26 cellular contexts compared by ENCODE assay signal in the genomic region with DNA sequence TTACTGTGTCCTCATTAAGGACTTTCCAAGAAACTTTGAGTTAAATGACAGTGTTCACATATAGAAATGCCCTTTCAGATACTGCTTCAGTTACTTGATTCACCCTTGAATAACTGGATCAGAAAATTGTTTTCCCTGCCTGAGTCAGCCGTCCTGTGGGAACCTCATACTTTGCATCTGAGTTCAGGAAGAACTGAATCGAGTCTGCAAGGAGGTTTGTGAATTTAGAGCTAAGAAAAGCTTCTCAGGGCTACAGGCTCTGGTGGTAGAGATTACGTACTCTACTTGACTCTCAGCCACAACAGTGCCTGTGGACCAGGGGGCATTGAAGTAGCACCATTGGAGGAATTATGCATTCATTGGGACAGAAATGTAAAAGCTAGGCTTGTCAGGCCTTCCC. TPM values are rescaled to one million over a fixed set of nuclear protein-coding genes. Genes with fewer than 3 reads are reported as not detected.
A peak's percentile ranks its signal among the peaks of the same experiment; 100 is the strongest.
DNase-seq lines count a peak whose midpoint lies in the region; ATAC-seq and TF ChIP-seq lines count a peak whose summit lies in the region.
"Had no signal": no experiment of that assay in that cellular context is flagged by ENCODE, and none has a peak within 500 bp of the region (broad histone marks: within the 10 kb centered on the region; RNA-seq: fewer than 3 reads in every experiment).

No MANE protein-coding gene starts in this region.

- peaks cover 0 to 12% (median 8%) of the 10 kb centered on the region in 10 experiments; a peak in 12 of 20 replicates for H3K4me1 ChIP-seq in BLaER1 treated with 17β-estradiol and CSF1 and Interleukin-3, amounts not matched to agents 10 nM and 100 nM
- H3K4me1 ChIP-seq in endodermal cell (ENCODE audit: control insufficient read depth, insufficient read depth, low read length) (peaks cover 22% of the 10 kb centered on the region), heart right ventricle (peaks cover 6 to 53% (median 22%) of the 10 kb centered on the region in 9 donors)
- H3K4me1 ChIP-seq: BE2C had no signal

- no peaks in the 10 kb centered on the region for H4K20me1 ChIP-seq in BLaER1 treated with 17β-estradiol and CSF1 and Interleukin-3, amounts not matched to agents 10 nM and 100 nM

- no peak overlapping the region for H3K9ac ChIP-seq in BLaER1 treated with 17β-estradiol and CSF1 and Interleukin-3, amounts not matched to agents 10 nM and 100 nM
- no peak overlapping the region for H3K9ac ChIP-seq in endodermal cell (ENCODE audit: extremely low read depth, low read length, poor library complexity, severe bottlenecking)

- H3K4me3 Mint-ChIP-seq in endodermal cell (no peak overlapping the region), nephron (no peak overlapping the region)
- H3K4me3 Mint-ChIP-seq: activated CD4-positive, alpha-beta memory T cell treated with anti-CD3 and anti-CD28 coated beads, Interleukin-2, amount 10 ng/mL, durations not matched to agents 7 days and 5 days; H9; memory B cell had no signal

- peaks cover 0 to 6% (median 0%) of the 10 kb centered on the region in 11 experiments; a peak in 3 of 22 replicates for H3K9me3 ChIP-seq in BLaER1 treated with 17β-estradiol and CSF1 and Interleukin-3, amounts not matched to agents 10 nM and 100 nM (replicated peaks in 1 of 11)
- H3K9me3 ChIP-seq in endodermal cell (ENCODE audit: control insufficient read depth, low read length), result no peaks in the 10 kb centered on the region
- H3K9me3 ChIP-seq in heart right ventricle, result peaks cover 0 to 5% (median 0%) of the 10 kb centered on the region in 11 donors
- H3K9me3 ChIP-seq: BE2C, gastroesophageal sphincter, stomach, upper lobe of right lung had no signal

- H3K36me3 Mint-ChIP-seq in endodermal cell (ENCODE audit: low read depth), result peaks cover 6% of the 10 kb centered on the region
- H3K36me3 Mint-ChIP-seq in nephron (ENCODE audit: low read depth), result no peaks in the 10 kb centered on the region
- H3K36me3 Mint-ChIP-seq: memory B cell had no signal

- DNase-seq in LHCN-M2 (ENCODE audit: low read depth), result peak; percentile 40
- DNase-seq in endodermal cell, result no peak
- no peak for DNase-seq in heart right ventricle
- no peak for DNase-seq in activated gamma-delta T cell treated with Interleukin-2 at 50 U/mL for 16 hours
- DNase-seq in iPS-NIHi7 (ENCODE audit: extremely low spot score), result no peak
- DNase-seq: activated CD4-positive, alpha-beta memory T cell treated with anti-CD3 and anti-CD28 coated beads, Interleukin-2, amount 10 ng/mL, durations not matched to agents 7 days and 5 days; activated effector memory CD4-positive, alpha-beta T cell treated with Interleukin-2 at 50 U/mL for 16 hours; BE2C; caudate nucleus; COR-L47; DND-41; dorsolateral prefrontal cortex; H9; KG1; left colon; NCI-H1694 treated with DMSO at 0.1 percent for 48 hours; NCI-H748 treated with DMSO at 0.1 percent for 48 hours; stomach; T-helper 9 cell; upper lobe of right lung had no signal

- H3K4me2 ChIP-seq in BLaER1 treated with 17β-estradiol and CSF1 and Interleukin-3, amounts not matched to agents 10 nM and 100 nM, result peak overlapping the region in 6 of 11 experiments; percentile 8 to 26 (median 12); a peak in 6 of 22 replicates

- H3K27me3 ChIP-seq in BLaER1 treated with 17β-estradiol and CSF1 and Interleukin-3, amounts not matched to agents 10 nM and 100 nM, result no peaks in the 10 kb centered on the region
- H3K27me3 ChIP-seq in endodermal cell (ENCODE audit: control insufficient read depth, insufficient read depth, low read length, poor library complexity, severe bottlenecking), result no peaks in the 10 kb centered on the region
- H3K27me3 ChIP-seq in heart right ventricle, result no peaks in the 10 kb centered on the region
- H3K27me3 ChIP-seq: BE2C, dorsolateral prefrontal cortex, gastroesophageal sphincter, stomach, upper lobe of right lung had no signal

- no peaks in the 10 kb centered on the region for H3K36me3 ChIP-seq in BLaER1 treated with 17β-estradiol and CSF1 and Interleukin-3, amounts not matched to agents 10 nM and 100 nM
- H3K36me3 ChIP-seq in endodermal cell (ENCODE audit: control insufficient read depth, insufficient read depth, low read length) (no peaks in the 10 kb centered on the region), heart right ventricle (no peaks in the 10 kb centered on the region)
- H3K36me3 ChIP-seq: BE2C, gastroesophageal sphincter, stomach, upper lobe of right lung had no signal

- H3K27ac Mint-ChIP-seq in endodermal cell (no peak overlapping the region), nephron (peak overlapping the region; percentile 68 to 82 (median 68))
- H3K27ac Mint-ChIP-seq: activated CD4-positive, alpha-beta memory T cell treated with anti-CD3 and anti-CD28 coated beads, Interleukin-2, amount 10 ng/mL, durations not matched to agents 7 days and 5 days; memory B cell had no signal

- WGBS in endodermal cell (ENCODE audit: insufficient coverage in 1 of 2, insufficient read length in 1 of 2), 2 experiments, result 90 to 95% methylated on average over 3 of the region's 3 CpGs
- 51 to 70% methylated on average over 3 of the region's 3 CpGs for WGBS in heart right ventricle, 2 donors

- no peak for ATAC-seq in heart right ventricle
- ATAC-seq in HG03159 (IDR thresholded peaks at IDR 0.05; ENCODE audit: unreplicated experiment), result no peak
- ATAC-seq: gastroesophageal sphincter, left colon, upper lobe of right lung had no signal

- no peaks in the 10 kb centered on the region for H3K27me3 Mint-ChIP-seq in endodermal cell (ENCODE audit: insufficient read depth)
- no peaks in the 10 kb centered on the region for H3K27me3 Mint-ChIP-seq in nephron (ENCODE audit: low read depth)
- H3K27me3 Mint-ChIP-seq: activated CD4-positive, alpha-beta memory T cell treated with anti-CD3 and anti-CD28 coated beads, Interleukin-2, amount 10 ng/mL, durations not matched to agents 7 days and 5 days; memory B cell had no signal

- no peak overlapping the region for H3K4me3 ChIP-seq in BLaER1 treated with 17β-estradiol and CSF1 and Interleukin-3, amounts not matched to agents 10 nM and 100 nM
- H3K4me3 ChIP-seq in endodermal cell (ENCODE audit: low read length) (peak overlapping the region; percentile 26), heart right ventricle (no peak overlapping the region)
- H3K4me3 ChIP-seq: dorsolateral prefrontal cortex, gastroesophageal sphincter, stomach, upper lobe of right lung had no signal

- H3K27ac ChIP-seq in BLaER1 treated with 17β-estradiol and CSF1 and Interleukin-3, amounts not matched to agents 10 nM and 100 nM, result no peak overlapping the region
- H3K27ac ChIP-seq in endodermal cell (ENCODE audit: low read depth, low read length), result no peak overlapping the region
- no peak overlapping the region for H3K27ac ChIP-seq in heart right ventricle
- H3K27ac ChIP-seq: dorsolateral prefrontal cortex, epithelial cell of prostate, gastroesophageal sphincter, stomach, upper lobe of right lung had no signal

- TF ChIP-seq CTCF in endodermal cell (conservative IDR thresholded peaks at IDR 0.05) (no peak), nephron (IDR thresholded peaks at IDR 0.05; ENCODE audit: unreplicated experiment in 3 of 3) (no peak), heart right ventricle (IDR thresholded peaks at IDR 0.05) (no peak)

- intact Hi-C loops in heart right ventricle (cut with DNase I), result no loop called here

- H3K9me3 Mint-ChIP-seq in endodermal cell, result peaks cover 4% of the 10 kb centered on the region
- H3K9me3 Mint-ChIP-seq in nephron, result no peaks in the 10 kb centered on the region
- H3K9me3 Mint-ChIP-seq: activated CD4-positive, alpha-beta memory T cell treated with anti-CD3 and anti-CD28 coated beads, Interleukin-2, amount 10 ng/mL, durations not matched to agents 7 days and 5 days; H9; memory B cell had no signal

- H3K4me1 Mint-ChIP-seq in endodermal cell (peaks cover 57% of the 10 kb centered on the region), nephron (peaks cover 66% of the 10 kb centered on the region)
- H3K4me1 Mint-ChIP-seq: activated CD4-positive, alpha-beta memory T cell treated with anti-CD3 and anti-CD28 coated beads, Interleukin-2, amount 10 ng/mL, durations not matched to agents 7 days and 5 days; memory B cell had no signal

RNA-seq across cellular contexts. Expression of gene TLN2, which starts 27.1 kb away (rescaled TPM):
- total RNA-seq in LHCN-M2 (2014; rRNA removed) (21.6 and 34.7 TPM in 2 replicates), endodermal cell (10 to 100 TPM; 86.5 to 98.7 TPM), heart right ventricle (10 to 100 TPM; 35.5 to 69.0 (median 48.4) TPM)
- polyA plus RNA-seq in LHCN-M2 (2012), result 16.7 TPM
- 17.2 TPM for polyA plus RNA-seq in endodermal cell (2013, experiment 1 of 2)
- polyA plus RNA-seq in endodermal cell (2013, experiment 2 of 2), result 14.4 TPM
- 10 to 100 TPM in 1 of 2 donors, 1 to 10 TPM in 1; 9.4 to 25.7 TPM for polyA plus RNA-seq in heart right ventricle
